In the genomic region with DNA sequence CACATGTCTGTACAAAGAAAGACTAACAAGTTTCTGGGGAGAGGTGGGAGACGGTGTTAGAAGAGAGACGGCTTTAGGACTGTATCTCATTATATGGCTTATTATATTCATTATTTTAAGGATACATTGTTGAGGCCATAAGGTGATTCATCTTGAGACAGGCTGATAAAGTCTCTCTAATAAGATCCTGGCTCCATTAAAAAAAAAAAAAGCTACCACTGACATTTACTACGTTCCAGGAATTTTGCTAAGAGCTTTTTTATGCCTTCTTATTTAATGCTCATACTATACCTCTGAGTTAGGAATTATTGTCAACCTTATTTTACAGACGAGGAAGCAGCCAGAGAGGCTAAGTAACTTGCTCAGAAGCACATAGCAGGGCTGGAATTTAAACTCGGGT, we compare ENCODE assay signal across 14 cellular contexts.
"Had no signal": no experiment of that assay in that cellular context is flagged by ENCODE, and none has a peak within 500 bp of the region (broad histone marks: within the 10 kb centered on the region; RNA-seq: fewer than 3 reads in every experiment).

No MANE protein-coding gene starts in this region.

- DNase-seq: activated CD4-positive, alpha-beta T cell treated with anti-CD3 and anti-CD28 coated beads, Interleukin-2, amount 50 U/mL, for 4 hours; activated CD4-positive, CD25-positive, alpha-beta regulatory T cell; activated CD8-positive, alpha-beta memory T cell treated with anti-CD3 and anti-CD28 coated beads, Interleukin-2, amount 10 ng/mL, durations not matched to agents 7 days and 5 days; activated effector memory CD4-positive, alpha-beta T cell treated with anti-CD3 and anti-CD28 coated beads, Interleukin-2, amount 50 U/mL, for 16 hours; activated T-cell treated with anti-CD3 and anti-CD28 coated beads, Interleukin-2, amount 50 U/mL, for 24 hours; foreskin keratinocyte; pancreas; retina; stimulated activated CD4-positive, alpha-beta T cell treated with anti-CD3 and anti-CD28 coated beads, Interleukin-4, amount 100 ng/mL, for 4 hours; stimulated activated naive CD8-positive, alpha-beta T cell treated with anti-CD3 and anti-CD28 coated beads, Interleukin-15, amount 100 ng/mL, for 72 hours; T-helper 17 cell; trophoblast cell had no signal

- H3K27ac ChIP-seq: foreskin keratinocyte, neural progenitor cell had no signal

- H3K4me2 ChIP-seq: neural progenitor cell had no signal

- H2AFZ ChIP-seq: neural progenitor cell had no signal

- H3K4me3 ChIP-seq: neural progenitor cell, pancreas had no signal

- H3K9ac ChIP-seq: neural progenitor cell had no signal

- ATAC-seq: activated CD8-positive, alpha-beta memory T cell treated with anti-CD3 and anti-CD28 coated beads, Interleukin-2, amount 10 ng/mL, durations not matched to agents 7 days and 5 days; activated naive CD4-positive, alpha-beta T cell treated with anti-CD3 and anti-CD28 coated beads, Interleukin-2, amount 50 U/mL, for 72 hours; foreskin keratinocyte; stimulated activated naive CD8-positive, alpha-beta T cell treated with anti-CD3 and anti-CD28 coated beads, Interleukin-15, amount 100 ng/mL, for 72 hours; T-helper 17 cell had no signal

- H3K4me1 ChIP-seq: foreskin keratinocyte had no signal

- H3K9me3 ChIP-seq: pancreas had no signal

- H3K27me3 ChIP-seq: foreskin keratinocyte, neural progenitor cell, pancreas had no signal
